ENCODE assay signal across 11 cellular contexts in genomic region chr1:116379674-116380498, GRCh38. TPM values are rescaled to one million over a fixed set of nuclear protein-coding genes. Genes with fewer than 3 reads are reported as not detected.
A peak's percentile ranks its signal among the peaks of the same experiment; 100 is the strongest.
DNase-seq lines count a peak whose midpoint lies in the region; ATAC-seq and TF ChIP-seq lines count a peak whose summit lies in the region.
"Had no signal": no experiment of that assay in that cellular context is flagged by ENCODE, and none has a peak within 500 bp of the region (broad histone marks: within the 10 kb centered on the region; RNA-seq: fewer than 3 reads in every experiment).

No MANE protein-coding gene starts in this region.

- no peaks in the 10 kb centered on the region for H3K9me3 ChIP-seq in left ventricle myocardium inferior (replicated peaks)
- no peaks in the 10 kb centered on the region for H3K9me3 ChIP-seq in adipocyte (ENCODE audit: control insufficient read depth, low read length)
- no peaks in the 10 kb centered on the region for H3K9me3 ChIP-seq in lower lobe of right lung
- H3K9me3 ChIP-seq in upper lobe of right lung: no peaks in the 10 kb centered on the region

- H3K4me3 ChIP-seq in left ventricle myocardium inferior (no peak overlapping the region), adipocyte (ENCODE audit: low read length) (peak overlapping the region; percentile 2), lower lobe of right lung (no peak overlapping the region), upper lobe of right lung (no peak overlapping the region)

- peaks cover 8% of the 10 kb centered on the region for H3K36me3 ChIP-seq in left ventricle myocardium inferior
- H3K36me3 ChIP-seq in adipocyte (ENCODE audit: control insufficient read depth, insufficient read depth, low read length, severe bottlenecking): peaks cover 11% of the 10 kb centered on the region
- H3K36me3 ChIP-seq in lower lobe of right lung: peaks cover 13% of the 10 kb centered on the region
- peaks cover 14% of the 10 kb centered on the region for H3K36me3 ChIP-seq in upper lobe of right lung

- H3K27ac ChIP-seq in left ventricle myocardium inferior (replicated peaks) (peak overlapping the region; percentile 98), lower lobe of right lung (peak overlapping the region; percentile 25), upper lobe of right lung (peak overlapping the region; percentile 96)

- no peak for DNase-seq in left ventricle myocardium inferior
- DNase-seq in cardiac septum (ENCODE audit: low spot score): no peak
- no peak for DNase-seq in adipocyte (ENCODE audit: low read depth)
- no peak for DNase-seq in lower lobe of right lung
- DNase-seq in upper lobe of right lung: no peak
- no peak for DNase-seq in NCI-H345 (lab: John Stamatoyannopoulos, UW)
- DNase-seq in anterior cingulate cortex (lab: John Stamatoyannopoulos, UW): no peak
- DNase-seq: GOT3; NCI-H1694; stimulated activated CD4-positive, alpha-beta T cell treated with anti-CD3 and anti-CD28 coated beads, Interleukin-4, amount 100 ng/mL, for 1 hour had no signal

- ATAC-seq in lower lobe of right lung: no peak
- no peak for ATAC-seq in upper lobe of right lung
- ATAC-seq in HG03442 (IDR thresholded peaks at IDR 0.05; ENCODE audit: unreplicated experiment): no peak

- H3K4me1 ChIP-seq in left ventricle myocardium inferior: peaks cover 100% of the 10 kb centered on the region
- peaks cover 72% of the 10 kb centered on the region for H3K4me1 ChIP-seq in adipocyte (ENCODE audit: control insufficient read depth, insufficient read depth, low read length)
- H3K4me1 ChIP-seq in lower lobe of right lung: peaks cover 100% of the 10 kb centered on the region
- H3K4me1 ChIP-seq in upper lobe of right lung: peaks cover 91% of the 10 kb centered on the region

- H3K27me3 ChIP-seq in left ventricle myocardium inferior (ENCODE audit: low read depth) (no peaks in the 10 kb centered on the region), adipocyte (replicated peaks; ENCODE audit: control insufficient read depth, insufficient read depth, low read length) (no peaks in the 10 kb centered on the region), lower lobe of right lung (ENCODE audit: low read depth) (no peaks in the 10 kb centered on the region), upper lobe of right lung (no peaks in the 10 kb centered on the region)

- H3K9ac ChIP-seq in adipocyte (ENCODE audit: low read length): no peak overlapping the region

- intact Hi-C loops in left ventricle myocardium inferior (cut with micrococcal nuclease) (no loop called here), cardiac septum (cut with DNase I) (loop anchor here (5.0 kb wide), 3 partner anchors 52 to 192 kb away; partner anchors contain the start of gene CD58), lower lobe of right lung (cut with DNase I) (no loop called here), upper lobe of right lung (cut with DNase I) (no loop called here)

- no peak for TF ChIP-seq CTCF in left ventricle myocardium inferior (IDR thresholded peaks at IDR 0.05; ENCODE audit: borderline replicate concordance)
- no peak for TF ChIP-seq CTCF in lower lobe of right lung (IDR thresholded peaks at IDR 0.05)
- no peak for TF ChIP-seq CTCF in upper lobe of right lung (IDR thresholded peaks at IDR 0.05)

RNA-seq across cellular contexts. Expression of gene ATP1A1, which starts 6.8 kb away (rescaled TPM):
- total RNA-seq in left ventricle myocardium inferior (230 TPM), cardiac septum (192 TPM), lower lobe of right lung (518 TPM), upper lobe of right lung (628 TPM)

Comparison
In these comparisons a context has a peak if more than half of its experiments do, and no peak if none do; other contexts are left out.
1. H3K27ac ChIP-seq: peak in every context shown above with its lines; median percentile 98 in left ventricle myocardium inferior; 96 in upper lobe of right lung; 25 in lower lobe of right lung.